ENCODE assay signal across 1 cellular context in genomic region chr2:239341146-239341732, GRCh38.
TF ChIP-seq lines count a peak whose summit lies in the region.

No MANE protein-coding gene starts in this region.

TF ChIP-seq in IMR-90, 13 proteins besides CTCF, POLR2A, EP300 and RAD21:
- TF ChIP-seq RCOR1 (IDR thresholded peaks at IDR 0.05; ENCODE audit: insufficient replicate concordance, low read length): no peak
- TF ChIP-seq SMC3 (IDR thresholded peaks at IDR 0.05; ENCODE audit: low read depth, low read length): no peak
- TF ChIP-seq MAFK (IDR thresholded peaks at IDR 0.05; ENCODE audit: low read depth, low read length): no peak
- TF ChIP-seq, protein P1, sequence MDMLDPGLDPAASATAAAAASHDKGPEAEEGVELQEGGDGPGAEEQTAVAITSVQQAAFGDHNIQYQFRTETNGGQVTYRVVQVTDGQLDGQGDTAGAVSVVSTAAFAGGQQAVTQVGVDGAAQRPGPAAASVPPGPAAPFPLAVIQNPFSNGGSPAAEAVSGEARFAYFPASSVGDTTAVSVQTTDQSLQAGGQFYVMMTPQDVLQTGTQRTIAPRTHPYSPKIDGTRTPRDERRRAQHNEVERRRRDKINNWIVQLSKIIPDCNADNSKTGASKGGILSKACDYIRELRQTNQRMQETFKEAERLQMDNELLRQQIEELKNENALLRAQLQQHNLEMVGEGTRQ (IDR thresholded peaks at IDR 0.05; ENCODE audit: low read depth, low read length): no peak
- TF ChIP-seq CHD1 (IDR thresholded peaks at IDR 0.05; ENCODE audit: low read depth, low read length): no peak
- TF ChIP-seq MXI1 (IDR thresholded peaks at IDR 0.05; ENCODE audit: borderline replicate concordance, low read depth, low read length): no peak
- no peak for TF ChIP-seq RFX5 (IDR thresholded peaks at IDR 0.05; ENCODE audit: low read depth, low read length)
- TF ChIP-seq FOS (IDR thresholded peaks at IDR 0.05; ENCODE audit: low read depth, low read length): no peak
- TF ChIP-seq, protein P2, sequence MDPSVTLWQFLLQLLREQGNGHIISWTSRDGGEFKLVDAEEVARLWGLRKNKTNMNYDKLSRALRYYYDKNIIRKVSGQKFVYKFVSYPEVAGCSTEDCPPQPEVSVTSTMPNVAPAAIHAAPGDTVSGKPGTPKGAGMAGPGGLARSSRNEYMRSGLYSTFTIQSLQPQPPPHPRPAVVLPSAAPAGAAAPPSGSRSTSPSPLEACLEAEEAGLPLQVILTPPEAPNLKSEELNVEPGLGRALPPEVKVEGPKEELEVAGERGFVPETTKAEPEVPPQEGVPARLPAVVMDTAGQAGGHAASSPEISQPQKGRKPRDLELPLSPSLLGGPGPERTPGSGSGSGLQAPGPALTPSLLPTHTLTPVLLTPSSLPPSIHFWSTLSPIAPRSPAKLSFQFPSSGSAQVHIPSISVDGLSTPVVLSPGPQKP (IDR thresholded peaks at IDR 0.05; ENCODE audit: borderline replicate concordance, low read depth, low read length): no peak
- no peak for TF ChIP-seq BHLHE40 (IDR thresholded peaks at IDR 0.05; ENCODE audit: low read depth, low read length)
- no peak for TF ChIP-seq NFE2L2 (IDR thresholded peaks at IDR 0.05; ENCODE audit: low read depth, low read length)
- TF ChIP-seq MAZ (IDR thresholded peaks at IDR 0.05; ENCODE audit: borderline replicate concordance, low read depth, low read length): no peak
- TF ChIP-seq CEBPB (IDR thresholded peaks at IDR 0.05; ENCODE audit: low read depth, low read length): no peak
